Comparison of ENCODE assay signal across 1 cellular context in the genomic region with DNA sequence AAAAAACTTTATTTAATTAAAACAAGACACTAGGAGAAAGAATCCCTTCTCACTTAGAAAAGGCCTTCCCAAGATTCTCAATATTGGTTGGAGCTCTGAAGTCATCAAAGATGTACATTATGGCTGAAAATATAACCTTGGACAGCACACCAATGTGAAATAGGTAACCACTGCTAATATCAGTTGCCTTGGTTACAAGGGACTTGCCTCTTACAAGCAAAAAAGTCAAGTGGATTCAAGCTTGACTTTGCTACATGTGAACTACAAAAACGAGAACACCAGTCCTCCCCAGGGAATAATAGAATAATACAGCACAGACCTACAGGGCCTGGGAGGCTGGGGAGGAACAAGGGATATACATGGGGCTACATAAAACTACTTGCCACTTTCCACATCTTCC.
A peak's percentile ranks its signal among the peaks of the same experiment; 100 is the strongest.
TF ChIP-seq lines count a peak whose summit lies in the region.

No MANE protein-coding gene starts in this region.

TF ChIP-seq in HEK293, 187 proteins besides CTCF, POLR2A, EP300 and RAD21 (continued from another document):
- TF ChIP-seq, protein P1, sequence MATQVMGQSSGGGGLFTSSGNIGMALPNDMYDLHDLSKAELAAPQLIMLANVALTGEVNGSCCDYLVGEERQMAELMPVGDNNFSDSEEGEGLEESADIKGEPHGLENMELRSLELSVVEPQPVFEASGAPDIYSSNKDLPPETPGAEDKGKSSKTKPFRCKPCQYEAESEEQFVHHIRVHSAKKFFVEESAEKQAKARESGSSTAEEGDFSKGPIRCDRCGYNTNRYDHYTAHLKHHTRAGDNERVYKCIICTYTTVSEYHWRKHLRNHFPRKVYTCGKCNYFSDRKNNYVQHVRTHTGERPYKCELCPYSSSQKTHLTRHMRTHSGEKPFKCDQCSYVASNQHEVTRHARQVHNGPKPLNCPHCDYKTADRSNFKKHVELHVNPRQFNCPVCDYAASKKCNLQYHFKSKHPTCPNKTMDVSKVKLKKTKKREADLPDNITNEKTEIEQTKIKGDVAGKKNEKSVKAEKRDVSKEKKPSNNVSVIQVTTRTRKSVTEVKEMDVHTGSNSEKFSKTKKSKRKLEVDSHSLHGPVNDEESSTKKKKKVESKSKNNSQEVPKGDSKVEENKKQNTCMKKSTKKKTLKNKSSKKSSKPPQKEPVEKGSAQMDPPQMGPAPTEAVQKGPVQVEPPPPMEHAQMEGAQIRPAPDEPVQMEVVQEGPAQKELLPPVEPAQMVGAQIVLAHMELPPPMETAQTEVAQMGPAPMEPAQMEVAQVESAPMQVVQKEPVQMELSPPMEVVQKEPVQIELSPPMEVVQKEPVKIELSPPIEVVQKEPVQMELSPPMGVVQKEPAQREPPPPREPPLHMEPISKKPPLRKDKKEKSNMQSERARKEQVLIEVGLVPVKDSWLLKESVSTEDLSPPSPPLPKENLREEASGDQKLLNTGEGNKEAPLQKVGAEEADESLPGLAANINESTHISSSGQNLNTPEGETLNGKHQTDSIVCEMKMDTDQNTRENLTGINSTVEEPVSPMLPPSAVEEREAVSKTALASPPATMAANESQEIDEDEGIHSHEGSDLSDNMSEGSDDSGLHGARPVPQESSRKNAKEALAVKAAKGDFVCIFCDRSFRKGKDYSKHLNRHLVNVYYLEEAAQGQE (tag by site-specific recombination; IDR thresholded peaks at IDR 0.05), result peak; percentile 52; the same call in 1 of the 2 replicates
- TF ChIP-seq ZNF138 (tag by site-specific recombination; IDR thresholded peaks at IDR 0.05; ENCODE audit: borderline replicate concordance), result no peak
TF ChIP-seq in HEK293: peak in this region for 1.
